21 cellular contexts compared by ENCODE assay signal in genomic region chr10:111392910-111393309, GRCh38.
DNase-seq lines count a peak whose midpoint lies in the region; ATAC-seq and TF ChIP-seq lines count a peak whose summit lies in the region.
"Had no signal": no experiment of that assay in that cellular context is flagged by ENCODE, and none has a peak within 500 bp of the region (broad histone marks: within the 10 kb centered on the region; RNA-seq: fewer than 3 reads in every experiment).

No MANE protein-coding gene starts in this region.

- BruUV-seq in IMR-90 (replicated peaks; lab: Mats Ljungman, UMichigan): no TSS peak

- H4K8ac ChIP-seq in IMR-90 (ENCODE audit: low read depth in 2 of 2, low read length in 2 of 2): no peak overlapping the region

- H3K4me3 ChIP-seq in IMR-90 (ENCODE audit: insufficient read depth, low read depth, low read length) (no peak overlapping the region), mesodermal cell (ENCODE audit: extremely low read depth, insufficient read depth, low read length, poor library complexity, severe bottlenecking) (no peak overlapping the region), ovary (no peak overlapping the region)
- H3K4me3 ChIP-seq: K562 had no signal

- TF ChIP-seq CTCF in IMR-90 (conservative IDR thresholded peaks at IDR 0.05; ENCODE audit: low read depth, low read length) (no peak), ovary (IDR thresholded peaks at IDR 0.05) (no peak)

- H3K27ac ChIP-seq in IMR-90 (ENCODE audit: insufficient read depth, low read length) (no peak overlapping the region), mesodermal cell (ENCODE audit: low read depth, low read length, severe bottlenecking) (peak overlapping the region; percentile 67), ovary (no peak overlapping the region)

- TF ChIP-seq POLR2A in IMR-90 (IDR thresholded peaks at IDR 0.05; ENCODE audit: low read depth, low read length) (no peak), ovary (IDR thresholded peaks at IDR 0.05) (no peak)

- intact Hi-C loops in IMR-90 (cut with micrococcal nuclease): no loop called here
- intact Hi-C loops in ovary (cut with DNase I): no loop called here

- no CpG with 5 or more reads among the region's 1 CpG for WGBS in IMR-90 (ENCODE audit: extremely low coverage in 2 of 2, insufficient read length in 1 of 2), 2 experiments
- WGBS in mesodermal cell (ENCODE audit: insufficient coverage in 2 of 2), 2 experiments: 0% methylated on average over 1 of the region's 1 CpG; no CpG with 5 or more reads in 1 of the 2 experiments
- WGBS in ovary, 3 donors: 0 to 3% (median 2%) methylated on average over 1 of the region's 1 CpG

- no peaks in the 10 kb centered on the region for H3K27me3 ChIP-seq in IMR-90 (ENCODE audit: control insufficient read depth, insufficient read depth, low read length)
- no peaks in the 10 kb centered on the region for H3K27me3 ChIP-seq in ovary

- peak; percentile 74 for DNase-seq in EH (ENCODE audit: low read depth)
- DNase-seq in IMR-90: no peak
- DNase-seq in superior temporal gyrus (ENCODE audit: extremely low spot score): peak; percentile 14
- DNase-seq in ovary: no peak
- DNase-seq in NCI-H1417 (lab: John Stamatoyannopoulos, UW): no peak
- DNase-seq in EL: no peak
- DNase-seq: ACHN; CD4-positive, CD25-positive, alpha-beta regulatory T cell; COR-L47; DMS 273 treated with DMSO at 0.1 percent for 48 hours; DND-41; GF-D8; HCEC 1CT; NCI-H1092 treated with DMSO at 0.1 percent for 48 hours; NCI-H1694; NCI-H2081 treated with DMSO at 0.1 percent for 48 hours; NK-92 treated with Interleukin-12 subunit alpha and Interleukin-12 subunit beta, amount 100 ng/mL, for 24 hours had no signal

- no peak overlapping the region for H3K18ac ChIP-seq in IMR-90 (ENCODE audit: low read depth, low read length)

- no peaks in the 10 kb centered on the region for H3K9me1 ChIP-seq in IMR-90 (ENCODE audit: insufficient read depth, low read length)

- H3K4ac ChIP-seq in IMR-90 (ENCODE audit: low read depth, low read length): no peak overlapping the region

- peaks cover 19% of the 10 kb centered on the region for H3K9me3 ChIP-seq in IMR-90 (ENCODE audit: control insufficient read depth, insufficient read depth, low read length)
- no peaks in the 10 kb centered on the region for H3K9me3 ChIP-seq in mesodermal cell (ENCODE audit: control insufficient read depth, low read length)
- no peaks in the 10 kb centered on the region for H3K9me3 ChIP-seq in ovary

- no peak overlapping the region for H4K5ac ChIP-seq in IMR-90 (ENCODE audit: low read depth, low read length)

- TF ChIP-seq EP300 in ovary (IDR thresholded peaks at IDR 0.05): no peak

- H2AK9ac ChIP-seq in IMR-90 (replicated peaks; ENCODE audit: low read depth, low read length, poor library complexity): no peak overlapping the region

- H3K4me1 ChIP-seq in IMR-90 (ENCODE audit: control insufficient read depth, insufficient read depth, low read length): no peaks in the 10 kb centered on the region
- H3K4me1 ChIP-seq in mesodermal cell (ENCODE audit: control insufficient read depth, insufficient read depth, low read length, poor library complexity, severe bottlenecking): no peaks in the 10 kb centered on the region
- peaks cover 3% of the 10 kb centered on the region for H3K4me1 ChIP-seq in ovary (ENCODE audit: insufficient read depth)

- H2AFZ ChIP-seq in IMR-90 (replicated peaks; ENCODE audit: low read length, poor library complexity): no peak overlapping the region

- H4K20me1 ChIP-seq in IMR-90 (ENCODE audit: insufficient read depth, low read length): no peaks in the 10 kb centered on the region

- dilution Hi-C loops in IMR-90 (cut with HindIII; ENCODE audit: low sequenced_read_pairs, unreplicated experiment): no loop called here

- no peak overlapping the region for H3K56ac ChIP-seq in IMR-90 (ENCODE audit: extremely low read depth, insufficient read depth, low read length)

- no peak overlapping the region for H4K91ac ChIP-seq in IMR-90 (ENCODE audit: insufficient read depth, low read depth, low read length)

- H3K23ac ChIP-seq in IMR-90 (ENCODE audit: low read depth, low read length): no peak overlapping the region

- no peak overlapping the region for H2BK15ac ChIP-seq in IMR-90 (ENCODE audit: low read depth, low read length)

- ATAC-seq in IMR-90 (ENCODE audit: low read depth): no peak
- ATAC-seq in GM21526 (IDR thresholded peaks at IDR 0.05; ENCODE audit: low FRiP score, unreplicated experiment): no peak
- ATAC-seq: K562, Right ventricle myocardium inferior had no signal

- no peak overlapping the region for H2BK120ac ChIP-seq in IMR-90 (ENCODE audit: low read depth, low read length)

- in situ Hi-C loops in IMR-90 (cut with MboI; ENCODE audit: low sequenced_read_pairs): no loop called here

- CTCF ChIA-PET in IMR-90 (lab: Yijun Ruan, JAX): no interaction called here

- H2BK20ac ChIP-seq in IMR-90 (ENCODE audit: low read depth, low read length): no peak overlapping the region

- H3K79me1 ChIP-seq in IMR-90 (ENCODE audit: low read depth in 1 of 2, low read length in 2 of 2): no peaks in the 10 kb centered on the region

- H3K4me2 ChIP-seq in IMR-90 (ENCODE audit: low read depth, low read length): no peak overlapping the region

- no peak overlapping the region for H3K9ac ChIP-seq in IMR-90 (ENCODE audit: low read depth, low read length)

- H3K36me3 ChIP-seq in IMR-90 (ENCODE audit: control insufficient read depth, insufficient read depth, low read length) (no peaks in the 10 kb centered on the region), mesodermal cell (ENCODE audit: control insufficient read depth, insufficient read depth, low read length) (no peaks in the 10 kb centered on the region), ovary (no peaks in the 10 kb centered on the region)

- POLR2A ChIA-PET in IMR-90 (lab: Charles Lee; ENCODE audit: unreplicated experiment): no interaction called here

- no peak overlapping the region for H2BK5ac ChIP-seq in IMR-90 (ENCODE audit: low read depth, low read length, poor library complexity, severe bottlenecking)

- no peak overlapping the region for H3K14ac ChIP-seq in IMR-90 (replicated peaks; ENCODE audit: low read depth, low read length)

- H2AK5ac ChIP-seq in IMR-90 (ENCODE audit: low read depth, low read length): no peak overlapping the region

- no peak for TF ChIP-seq RAD21 in IMR-90 (IDR thresholded peaks at IDR 0.05; ENCODE audit: low read length)

TF ChIP-seq in IMR-90, 13 proteins besides CTCF, POLR2A, EP300 and RAD21:
- TF ChIP-seq CEBPB (IDR thresholded peaks at IDR 0.05; ENCODE audit: low read depth, low read length) (no peak), NFE2L2 (IDR thresholded peaks at IDR 0.05; ENCODE audit: low read depth, low read length) (peak; percentile 58; the same call in 1 of the 2 replicates)

Comparison
In these comparisons a context has a peak if more than half of its experiments do, and no peak if none do; other contexts are left out.
1. DNase-seq: peak in EH (single experiment) and superior temporal gyrus (single experiment); none in IMR-90 (single experiment), ovary (0 of 5), NCI-H1417 (0 of 3) and EL (single experiment).